Comparison of ENCODE assay signal across 23 cellular contexts in the genomic region with DNA sequence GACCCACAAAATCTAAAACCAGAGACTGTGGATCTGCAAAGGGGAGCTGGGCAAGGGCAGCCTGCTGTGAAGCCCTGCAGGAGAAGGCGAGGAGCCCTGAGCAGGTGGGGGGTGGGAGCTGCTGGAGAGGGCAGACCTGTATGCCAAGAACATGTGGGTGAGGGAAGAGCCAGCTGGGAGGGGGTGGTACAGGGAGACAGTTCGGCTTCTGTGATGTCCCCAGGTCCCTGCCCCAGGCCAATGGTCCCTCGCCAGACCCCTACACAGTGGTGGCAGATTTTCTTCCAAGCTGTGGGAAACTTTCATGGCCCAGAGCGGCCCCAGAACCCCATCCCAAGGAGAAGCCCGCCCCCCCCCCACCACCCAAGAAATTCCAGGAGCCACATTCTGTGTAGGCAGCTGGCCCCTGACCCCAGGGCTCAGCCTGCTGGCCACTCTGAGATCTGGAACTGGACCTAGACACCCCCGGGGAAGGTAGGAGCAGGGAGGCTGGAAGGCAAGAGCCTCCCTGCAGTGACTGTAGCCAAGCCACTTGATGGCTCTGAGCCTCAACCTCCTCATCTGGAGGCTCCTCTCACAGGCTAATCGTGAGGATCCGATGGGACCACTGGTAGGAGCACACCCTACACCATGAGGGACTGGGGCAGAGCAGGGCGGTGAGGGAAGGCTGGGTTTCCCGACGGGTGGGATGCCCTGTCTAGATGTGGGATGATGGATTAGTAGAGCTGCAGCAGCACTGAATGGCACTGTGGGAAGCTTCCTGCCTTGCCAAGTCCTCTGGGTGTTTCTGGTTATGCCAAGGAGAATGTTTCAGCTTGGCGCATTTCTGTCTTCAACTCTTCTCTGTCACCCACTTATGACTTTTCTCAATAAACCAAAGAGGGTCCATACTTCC. TPM values are rescaled to one million over a fixed set of nuclear protein-coding genes. Genes with fewer than 3 reads are reported as not detected.
DNase-seq lines count a peak whose midpoint lies in the region; ATAC-seq and TF ChIP-seq lines count a peak whose summit lies in the region.
"Had no signal": no experiment of that assay in that cellular context is flagged by ENCODE, and none has a peak within 500 bp of the region (broad histone marks: within the 10 kb centered on the region; RNA-seq: fewer than 3 reads in every experiment).

No MANE protein-coding gene starts in this region.

- H4K91ac ChIP-seq in mesenchymal stem cell (ENCODE audit: low read length) = peak overlapping the region; percentile 18

- TF ChIP-seq POLR2A in breast epithelium (IDR thresholded peaks at IDR 0.05) (no peak), transverse colon (IDR thresholded peaks at IDR 0.05) (no peak)

- POLR2A ChIA-PET in activated CD4-positive, alpha-beta T cell treated with anti-CD3 and anti-CD28 coated beads, Interleukin-2, amount 10 ng/mL, durations not matched to agents 7 days and 5 days (lab: Charles Lee) = no interaction called here

- H3K27ac ChIP-seq in breast epithelium = peak overlapping the region; percentile 0 to 58
- H3K27ac ChIP-seq in mesenchymal stem cell (ENCODE audit: low read length, poor library complexity, severe bottlenecking) = no peak overlapping the region
- H3K27ac ChIP-seq in transverse colon = peak overlapping the region in 3 of 4 donors; percentile 5 to 59 (median 55)
- H3K27ac ChIP-seq: HL-60, psoas muscle had no signal

- H3K4me1 ChIP-seq in breast epithelium (peaks cover 0 to 3% of the 10 kb centered on the region in 2 donors), mesenchymal stem cell (ENCODE audit: control insufficient read depth, insufficient read depth, low read depth, low read length) (peaks cover 25% of the 10 kb centered on the region), transverse colon (peaks cover 0 to 46% (median 10%) of the 10 kb centered on the region in 4 donors)
- H3K4me1 ChIP-seq: psoas muscle had no signal

- TF ChIP-seq CTCF in breast epithelium (IDR thresholded peaks at IDR 0.05) (no peak), transverse colon (IDR thresholded peaks at IDR 0.05) (no peak)

- H3K27me3 Mint-ChIP-seq in activated CD4-positive, alpha-beta T cell treated with anti-CD3 and anti-CD28 coated beads, Interleukin-2, amount 10 ng/mL, durations not matched to agents 7 days and 5 days = peaks cover 7% of the 10 kb centered on the region
- H3K27me3 Mint-ChIP-seq: activated T-cell treated with anti-CD3 and anti-CD28 coated beads, Interleukin-2, amount 50 U/mL, for 24 hours had no signal

- H3K4me3 ChIP-seq in breast epithelium (no peak overlapping the region), mesenchymal stem cell (ENCODE audit: insufficient read depth in 1 of 2, low read depth in 1 of 2, low read length in 2 of 2) (no peak overlapping the region), transverse colon (no peak overlapping the region)
- H3K4me3 ChIP-seq: HAP-1, K562, psoas muscle had no signal

- H2BK12ac ChIP-seq in mesenchymal stem cell (ENCODE audit: low read length in 2 of 2) = no peak overlapping the region

- H3K4me2 ChIP-seq in mesenchymal stem cell (ENCODE audit: low read length, poor library complexity, severe bottlenecking) = no peak overlapping the region

- no peak for ATAC-seq in GM18517 (IDR thresholded peaks at IDR 0.05; ENCODE audit: unreplicated experiment)
- ATAC-seq: CD8-positive, alpha-beta T cell; K562; left ventricle myocardium superior; naive thymus-derived CD8-positive, alpha-beta T cell; psoas muscle; T-cell had no signal

- no peak overlapping the region for H4K8ac ChIP-seq in mesenchymal stem cell (ENCODE audit: low read length)

- H3K4me3 Mint-ChIP-seq in activated CD4-positive, alpha-beta T cell treated with anti-CD3 and anti-CD28 coated beads, Interleukin-2, amount 10 ng/mL, durations not matched to agents 7 days and 5 days = no peak overlapping the region
- H3K4me3 Mint-ChIP-seq: activated T-cell treated with anti-CD3 and anti-CD28 coated beads, Interleukin-2, amount 50 U/mL, for 24 hours; CD8-positive, alpha-beta T cell; naive thymus-derived CD8-positive, alpha-beta T cell; T-cell had no signal

- intact Hi-C loops in breast epithelium (cut with DNase I; ENCODE audit: low total_unique reads) = no loop called here
- intact Hi-C loops in transverse colon (cut with DNase I; ENCODE audit: low total_unique reads) = no loop called here

- H3K9ac ChIP-seq in mesenchymal stem cell (ENCODE audit: low read length) = no peak overlapping the region

- no peak overlapping the region for H2AK5ac ChIP-seq in mesenchymal stem cell (ENCODE audit: low read length, severe bottlenecking)

- no peak overlapping the region for H3K23ac ChIP-seq in mesenchymal stem cell (ENCODE audit: low read length in 2 of 2)

- no peak overlapping the region for H2AFZ ChIP-seq in mesenchymal stem cell (ENCODE audit: low read depth, low read length)

- no peaks in the 10 kb centered on the region for H3K9me3 Mint-ChIP-seq in activated CD4-positive, alpha-beta T cell treated with anti-CD3 and anti-CD28 coated beads, Interleukin-2, amount 10 ng/mL, durations not matched to agents 7 days and 5 days
- H3K9me3 Mint-ChIP-seq: activated T-cell treated with anti-CD3 and anti-CD28 coated beads, Interleukin-2, amount 50 U/mL, for 24 hours; CD8-positive, alpha-beta T cell; T-cell had no signal

- H2BK120ac ChIP-seq in mesenchymal stem cell (ENCODE audit: low read depth, low read length) = no peak overlapping the region

- in situ Hi-C loops in transverse colon (cut with MboI; ENCODE audit: low pct_ligation_motif_present in 1 of 4, low pct_unique_long_range_greater_than_20kb in 1 of 4, low sequenced_read_pairs in 3 of 4) = loop anchor here in 1 of 4 donors (25.0 kb wide), 1 partner anchor 272 kb away; no protein-coding TSS in a partner anchor

- no peaks in the 10 kb centered on the region for H3K36me3 Mint-ChIP-seq in activated CD4-positive, alpha-beta T cell treated with anti-CD3 and anti-CD28 coated beads, Interleukin-2, amount 10 ng/mL, durations not matched to agents 7 days and 5 days (ENCODE audit: low read depth)
- H3K36me3 Mint-ChIP-seq: CD8-positive, alpha-beta T cell; naive thymus-derived CD8-positive, alpha-beta T cell; T-cell had no signal

- H3K9me3 ChIP-seq in breast epithelium (no peaks in the 10 kb centered on the region), mesenchymal stem cell (ENCODE audit: control insufficient read depth, low read length) (no peaks in the 10 kb centered on the region), transverse colon (no peaks in the 10 kb centered on the region)
- H3K9me3 ChIP-seq: HAP-1, psoas muscle had no signal

- no peaks in the 10 kb centered on the region for H3K79me1 ChIP-seq in mesenchymal stem cell (replicated peaks; ENCODE audit: low read length, poor library complexity, severe bottlenecking)

- H3K14ac ChIP-seq in mesenchymal stem cell (ENCODE audit: low read length in 2 of 2) = no peak overlapping the region

- H3K4me1 Mint-ChIP-seq in activated CD4-positive, alpha-beta T cell treated with anti-CD3 and anti-CD28 coated beads, Interleukin-2, amount 10 ng/mL, durations not matched to agents 7 days and 5 days = peaks cover 4% of the 10 kb centered on the region
- H3K4me1 Mint-ChIP-seq: T-cell had no signal

- no peaks in the 10 kb centered on the region for H3K36me3 ChIP-seq in breast epithelium
- H3K36me3 ChIP-seq in mesenchymal stem cell (ENCODE audit: control insufficient read depth in 1 of 2, insufficient read depth in 2 of 2, low read depth in 1 of 2, low read length in 2 of 2) = peaks cover 2 to 16% of the 10 kb centered on the region in 2 experiments
- H3K36me3 ChIP-seq in transverse colon = no peaks in the 10 kb centered on the region
- H3K36me3 ChIP-seq: HAP-1 had no signal

- H3K4ac ChIP-seq in mesenchymal stem cell (ENCODE audit: low read depth in 1 of 2, low read length in 2 of 2) = no peak overlapping the region

- no peak overlapping the region for H2BK5ac ChIP-seq in mesenchymal stem cell (ENCODE audit: low read depth, low read length, poor library complexity, severe bottlenecking)

- no peak overlapping the region for H3K18ac ChIP-seq in mesenchymal stem cell (ENCODE audit: low read depth in 1 of 2, low read length in 2 of 2)

- H2BK15ac ChIP-seq in mesenchymal stem cell (ENCODE audit: low read depth, poor library complexity, severe bottlenecking) = no peak overlapping the region

- no peak for TF ChIP-seq EP300 in transverse colon (IDR thresholded peaks at IDR 0.05; ENCODE audit: low read depth)

- H3K27me3 ChIP-seq in breast epithelium (no peaks in the 10 kb centered on the region), mesenchymal stem cell (ENCODE audit: control insufficient read depth in 1 of 2, insufficient read depth in 1 of 2, low read length in 2 of 2) (no peaks in the 10 kb centered on the region), transverse colon (no peaks in the 10 kb centered on the region)

- peak; percentile 1 for DNase-seq in activated CD4-positive, alpha-beta T cell treated with anti-CD3 and anti-CD28 coated beads, Interleukin-2, amount 10 ng/mL, durations not matched to agents 7 days and 5 days
- no peak for DNase-seq in activated CD4-positive, alpha-beta T cell treated with anti-CD3 and anti-CD28 coated beads, Interleukin-2, amount 50 U/mL, for 48 hours
- DNase-seq in breast epithelium (ENCODE audit: low spot score in 2 of 2) (peak in 1 of 2 donors; percentile 12), mesenchymal stem cell (no peak), transverse colon (no peak), anterior cingulate cortex (lab: John Stamatoyannopoulos, UW) (no peak), DMS114 treated with DMSO at 0.1 percent for 48 hours (lab: John Stamatoyannopoulos, UW; ENCODE audit: unreplicated experiment) (no peak)
- DNase-seq: activated naive CD4-positive, alpha-beta T cell treated with anti-CD3 and anti-CD28 coated beads, Interleukin-2, amount 50 U/mL, for 16 hours; activated T-cell treated with anti-CD3 and anti-CD28 coated beads, Interleukin-2, amount 50 U/mL, for 24 hours; cortex of kidney; left ventricle myocardium superior; naive thymus-derived CD8-positive, alpha-beta T cell; NCI-H2029 treated with DMSO at 0.1 percent for 48 hours; psoas muscle; T-cell had no signal

- WGBS in mesenchymal stem cell = 92% methylated on average over 12 of the region's 12 CpGs
- 90% methylated on average over 11 of the region's 12 CpGs; no CpG with 5 or more reads in 1 of the 2 donors for WGBS in transverse colon (ENCODE audit: low coverage in 1 of 2), 2 donors

- CTCF ChIA-PET in activated CD4-positive, alpha-beta T cell treated with anti-CD3 and anti-CD28 coated beads, Interleukin-2, amount 10 ng/mL, durations not matched to agents 7 days and 5 days (lab: Charles Lee) = interaction anchor here (0.5 to 1.7 kb wide), 4 partner anchors 12 to 162 kb away, joined by 3 to 4 read pairs (median 4); no protein-coding TSS in a partner anchor

- no peak overlapping the region for H3K27ac Mint-ChIP-seq in activated CD4-positive, alpha-beta T cell treated with anti-CD3 and anti-CD28 coated beads, Interleukin-2, amount 10 ng/mL, durations not matched to agents 7 days and 5 days
- H3K27ac Mint-ChIP-seq: activated T-cell treated with anti-CD3 and anti-CD28 coated beads, Interleukin-2, amount 50 U/mL, for 24 hours; CD8-positive, alpha-beta T cell; T-cell had no signal

RNA-seq across cellular contexts. Expression of a gene that starts 22.6 kb away (rescaled TPM):
- under 1 TPM; 0.08 to 0.15 TPM for total RNA-seq in activated CD4-positive, alpha-beta T cell treated with anti-CD3 and anti-CD28 coated beads, Interleukin-2, amount 10 ng/mL, durations not matched to agents 7 days and 5 days
- total RNA-seq in breast epithelium (10 to 100 TPM; 11.5 to 79.0 (median 24.1) TPM), transverse colon (10 to 100 TPM in 3 of 4 donors, under 1 TPM in 1; 0.60 to 38.9 (median 14.7) TPM)
- 0.06 TPM for polyA plus RNA-seq in mesenchymal stem cell (2013, experiment 1 of 2)
- polyA plus RNA-seq in mesenchymal stem cell (2013, experiment 2 of 2) = 0.12 TPM
- total RNA-seq: epithelial cell of proximal tubule, NCI-H460 had no signal

RNA-seq across cellular contexts. Expression of a gene that starts 46.7 kb away (rescaled TPM):
- 1 to 10 TPM; 1.9 to 3.6 TPM for total RNA-seq in activated CD4-positive, alpha-beta T cell treated with anti-CD3 and anti-CD28 coated beads, Interleukin-2, amount 10 ng/mL, durations not matched to agents 7 days and 5 days
- total RNA-seq in breast epithelium (100 to 1,000 TPM in 2 of 3 donors, 10 to 100 TPM in 1; 53.7 to 243 (median 146) TPM), transverse colon (10 to 100 TPM; 20.2 to 56.3 (median 28.3) TPM)
- 203 TPM for polyA plus RNA-seq in mesenchymal stem cell (2013, experiment 1 of 2)
- 211 TPM for polyA plus RNA-seq in mesenchymal stem cell (2013, experiment 2 of 2)

RNA-seq across cellular contexts. Expression of a gene that starts 57.6 kb away (rescaled TPM):
- not detected for total RNA-seq in activated CD4-positive, alpha-beta T cell treated with anti-CD3 and anti-CD28 coated beads, Interleukin-2, amount 10 ng/mL, durations not matched to agents 7 days and 5 days
- total RNA-seq in breast epithelium (1 to 10 TPM in 1 of 3 donors, not detected in 2; 1.3 TPM), transverse colon (100 to 1,000 TPM; 249 to 540 (median 360) TPM)
- polyA plus RNA-seq in mesenchymal stem cell (2013, experiment 1 of 2) = 0.08 TPM
- 0.03 TPM for polyA plus RNA-seq in mesenchymal stem cell (2013, experiment 2 of 2)
- total RNA-seq: CD8-positive, alpha-beta T cell; epithelial cell of proximal tubule; left ventricle myocardium superior; naive thymus-derived CD8-positive, alpha-beta T cell; NCI-H460; psoas muscle; temporal lobe had no signal
- polyA plus RNA-seq: naive thymus-derived CD8-positive, alpha-beta T cell had no signal

Comparison
In these comparisons a context has a peak if more than half of its experiments do, and no peak if none do; other contexts are left out.
1. RNA of a gene that starts 46.7 kb away (total RNA-seq): 53.7 to 243 TPM in breast epithelium and 20.2 to 56.3 TPM in transverse colon; 1.9 to 3.6 TPM in activated CD4-positive, alpha-beta T cell treated with anti-CD3 and anti-CD28 coated beads, Interleukin-2, amount 10 ng/mL, durations not matched to agents 7 days and 5 days; every median in the first group is over 4 times any median in the second.
2. RNA of a gene that starts 57.6 kb away (total RNA-seq): 249 to 540 TPM in transverse colon; not detected in activated CD4-positive, alpha-beta T cell treated with anti-CD3 and anti-CD28 coated beads, Interleukin-2, amount 10 ng/mL, durations not matched to agents 7 days and 5 days and 1.3 TPM in breast epithelium; every median in the first group is over 100 times any median in the second.